Comparison of ENCODE assay signal across 11 cellular contexts in genomic region chr12:56086096-56086495, GRCh38. TPM values are rescaled to one million over a fixed set of nuclear protein-coding genes. Genes with fewer than 3 reads are reported as not detected.
DNase-seq lines count a peak whose midpoint lies in the region; ATAC-seq and TF ChIP-seq lines count a peak whose summit lies in the region.
"Had no signal": no experiment of that assay in that cellular context is flagged by ENCODE, and none has a peak within 500 bp of the region (broad histone marks: within the 10 kb centered on the region; RNA-seq: fewer than 3 reads in every experiment).

No MANE protein-coding gene starts in this region.

- H3K27ac ChIP-seq in C4-2B (peak overlapping the region; percentile 87), RWPE1 (no peak overlapping the region)

- CTCF ChIA-PET in RWPE1 (lab: Yijun Ruan, JAX): no interaction called here

- intact Hi-C loops in left colon (cut with DNase I, micrococcal nuclease): no loop called here

- DNase-seq in RWPE1 (ENCODE audit: low spot score): peak; percentile 55
- peak; percentile 50 to 59 for DNase-seq in left colon
- DNase-seq in NOMO-1 treated with DMSO at 0.1 percent for 48 hours (lab: John Stamatoyannopoulos, UW; ENCODE audit: unreplicated experiment): no peak
- no peak for DNase-seq in stimulated activated naive CD4-positive, alpha-beta T cell (lab: John Stamatoyannopoulos, UW)
- DNase-seq: activated naive CD8-positive, alpha-beta T cell treated with anti-CD3 and anti-CD28 coated beads for 36 hours; NCI-H226; nephron progenitor cell; T1000 had no signal

- TF ChIP-seq CTCF in C4-2B (conservative IDR thresholded peaks at IDR 0.05) (no peak), RWPE1 (conservative IDR thresholded peaks at IDR 0.05; ENCODE audit: low read depth) (no peak)

- POLR2A ChIA-PET in RWPE1 (lab: Yijun Ruan, JAX; ENCODE audit: low non-redundant PET): interaction anchor here (0.8 to 1.2 kb wide), 2 partner anchors 18 to 79 kb away, joined by 5 to 12 read pairs; partner anchors contain the start of gene PA2G4

- ATAC-seq in left colon (peak; percentile 12), HG03045 (IDR thresholded peaks at IDR 0.05; ENCODE audit: unreplicated experiment) (no peak)
- ATAC-seq: GM12878 had no signal

RNA-seq across cellular contexts. Expression of gene ERBB3, which starts 6.1 kb away (rescaled TPM):
- total RNA-seq in left colon: 100 to 1,000 TPM; 188 to 261 TPM

RNA-seq across cellular contexts. Expression of gene PA2G4, which starts 18.3 kb away (rescaled TPM):
- 10 to 100 TPM; 59.6 to 80.9 TPM for total RNA-seq in left colon

RNA-seq across cellular contexts. Expression of gene RPL41, which starts 30.3 kb away (rescaled TPM):
- 1,000 to 10,000 TPM; 2,955 to 2,956 TPM for total RNA-seq in left colon

RNA-seq across cellular contexts. Expression of gene ZC3H10, which starts 32.0 kb away (rescaled TPM):
- total RNA-seq in left colon: 1 to 10 TPM; 3.5 to 4.1 TPM

RNA-seq across cellular contexts. Expression of gene ESYT1, which starts 42.0 kb away (rescaled TPM):
- 10 to 100 TPM; 44.4 to 48.6 TPM for total RNA-seq in left colon

Comparison
In these comparisons a context has a peak if more than half of its experiments do, and no peak if none do; other contexts are left out.
1. DNase-seq: peak in RWPE1 (single experiment) and left colon (2 of 2); none in NOMO-1 treated with DMSO at 0.1 percent for 48 hours (single experiment) and stimulated activated naive CD4-positive, alpha-beta T cell (0 of 6).